Comparison of ENCODE assay signal across 17 cellular contexts in genomic region chr2:177183860-177184259, GRCh38.
"Had no signal": no experiment of that assay in that cellular context is flagged by ENCODE, and none has a peak within 500 bp of the region (broad histone marks: within the 10 kb centered on the region; RNA-seq: fewer than 3 reads in every experiment).

No MANE protein-coding gene starts in this region.

- H3K4me1 ChIP-seq: testis, tibial nerve, upper lobe of right lung, vagina had no signal

- FAIRE-seq: colon, kidney had no signal

- H3K27me3 ChIP-seq: esophagus muscularis mucosa, testis, tibial nerve, upper lobe of right lung, vagina had no signal

- H3K9me3 ChIP-seq: esophagus muscularis mucosa, testis, tibial nerve, upper lobe of right lung, vagina had no signal

- H3K36me3 ChIP-seq: esophagus muscularis mucosa, tibial nerve, upper lobe of right lung, vagina had no signal

- H3K4me3 ChIP-seq: esophagus muscularis mucosa, testis, tibial nerve, upper lobe of right lung, vagina had no signal

- DNase-seq: effector memory CD8-positive, alpha-beta T cell; foreskin fibroblast; kidney; left cardiac atrium; mammary epithelial cell; natural killer cell; right cardiac atrium; stimulated activated CD4-positive, alpha-beta T cell treated with anti-CD3 and anti-CD28 coated beads, Interleukin-2, amount 100 ng/mL, for 24 hours; stimulated activated CD4-positive, alpha-beta T cell treated with anti-CD3 and anti-CD28 coated beads, Interleukin-4, amount 100 ng/mL, for 4 hours; stimulated activated naive B cell treated with anti-CD40 and anti-IgM and Interleukin-4, amounts not matched to agents 10 μg/mL and 1 μg/mL and 100 μg/mL, for 72 hours; stimulated activated naive CD8-positive, alpha-beta T cell treated with anti-CD3 and anti-CD28 coated beads, Interleukin-15, amount 100 ng/mL, for 72 hours; testis; upper lobe of right lung had no signal

- ATAC-seq: effector memory CD8-positive, alpha-beta T cell; left cardiac atrium; natural killer cell; right cardiac atrium; stimulated activated naive B cell treated with anti-CD40 and anti-IgM and Interleukin-4, amounts not matched to agents 10 μg/mL and 1 μg/mL and 100 μg/mL, for 72 hours; stimulated activated naive CD8-positive, alpha-beta T cell treated with anti-CD3 and anti-CD28 coated beads, Interleukin-15, amount 100 ng/mL, for 72 hours; upper lobe of right lung had no signal
